ENCODE assay signal across 1 cellular context in the genomic region with DNA sequence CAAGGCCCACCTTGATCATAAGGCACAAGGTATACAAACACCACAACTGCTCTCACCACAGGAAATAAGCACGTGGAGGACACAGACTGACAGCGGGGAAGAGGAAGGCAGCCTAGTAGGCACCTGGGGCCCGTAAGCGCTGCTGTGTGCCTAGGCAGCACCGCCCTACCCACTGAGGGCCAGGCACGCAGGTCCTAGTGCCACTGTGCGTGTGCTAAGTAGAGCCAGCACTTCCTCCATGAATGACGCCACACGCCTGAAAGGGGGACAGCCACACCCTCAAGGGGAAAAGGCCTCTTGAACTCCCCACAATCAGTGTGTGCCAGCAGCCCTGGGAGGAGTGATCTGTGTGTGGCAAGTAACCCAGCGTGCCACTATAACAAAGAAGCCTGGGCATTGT.
TF ChIP-seq lines count a peak whose summit lies in the region.

No MANE protein-coding gene starts in this region.

TF ChIP-seq in GM12878, 131 proteins besides CTCF, POLR2A, EP300 and RAD21 (continued from another document):
- no peak for TF ChIP-seq WRNIP1 (IDR thresholded peaks at IDR 0.05; ENCODE audit: borderline replicate concordance, low read depth, low read length)
- TF ChIP-seq, protein P1, sequence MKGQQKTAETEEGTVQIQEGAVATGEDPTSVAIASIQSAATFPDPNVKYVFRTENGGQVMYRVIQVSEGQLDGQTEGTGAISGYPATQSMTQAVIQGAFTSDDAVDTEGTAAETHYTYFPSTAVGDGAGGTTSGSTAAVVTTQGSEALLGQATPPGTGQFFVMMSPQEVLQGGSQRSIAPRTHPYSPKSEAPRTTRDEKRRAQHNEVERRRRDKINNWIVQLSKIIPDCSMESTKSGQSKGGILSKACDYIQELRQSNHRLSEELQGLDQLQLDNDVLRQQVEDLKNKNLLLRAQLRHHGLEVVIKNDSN (IDR thresholded peaks at IDR 0.05; ENCODE audit: borderline replicate concordance, extremely low read length, insufficient read depth, low read depth, low read length) = no peak
- TF ChIP-seq FOXK2 (IDR thresholded peaks at IDR 0.05) = no peak
- TF ChIP-seq, protein P2, sequence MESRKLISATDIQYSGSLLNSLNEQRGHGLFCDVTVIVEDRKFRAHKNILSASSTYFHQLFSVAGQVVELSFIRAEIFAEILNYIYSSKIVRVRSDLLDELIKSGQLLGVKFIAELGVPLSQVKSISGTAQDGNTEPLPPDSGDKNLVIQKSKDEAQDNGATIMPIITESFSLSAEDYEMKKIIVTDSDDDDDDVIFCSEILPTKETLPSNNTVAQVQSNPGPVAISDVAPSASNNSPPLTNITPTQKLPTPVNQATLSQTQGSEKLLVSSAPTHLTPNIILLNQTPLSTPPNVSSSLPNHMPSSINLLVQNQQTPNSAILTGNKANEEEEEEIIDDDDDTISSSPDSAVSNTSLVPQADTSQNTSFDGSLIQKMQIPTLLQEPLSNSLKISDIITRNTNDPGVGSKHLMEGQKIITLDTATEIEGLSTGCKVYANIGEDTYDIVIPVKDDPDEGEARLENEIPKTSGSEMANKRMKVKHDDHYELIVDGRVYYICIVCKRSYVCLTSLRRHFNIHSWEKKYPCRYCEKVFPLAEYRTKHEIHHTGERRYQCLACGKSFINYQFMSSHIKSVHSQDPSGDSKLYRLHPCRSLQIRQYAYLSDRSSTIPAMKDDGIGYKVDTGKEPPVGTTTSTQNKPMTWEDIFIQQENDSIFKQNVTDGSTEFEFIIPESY (IDR thresholded peaks at IDR 0.05) = no peak
- TF ChIP-seq PML (IDR thresholded peaks at IDR 0.05; ENCODE audit: low read length) = no peak
- TF ChIP-seq GATAD2B (conservative IDR thresholded peaks at IDR 0.05; ENCODE audit: low read depth) = no peak
- TF ChIP-seq MXI1 (IDR thresholded peaks at IDR 0.05; ENCODE audit: low read depth, low read length) = no peak
- TF ChIP-seq, protein P3, sequence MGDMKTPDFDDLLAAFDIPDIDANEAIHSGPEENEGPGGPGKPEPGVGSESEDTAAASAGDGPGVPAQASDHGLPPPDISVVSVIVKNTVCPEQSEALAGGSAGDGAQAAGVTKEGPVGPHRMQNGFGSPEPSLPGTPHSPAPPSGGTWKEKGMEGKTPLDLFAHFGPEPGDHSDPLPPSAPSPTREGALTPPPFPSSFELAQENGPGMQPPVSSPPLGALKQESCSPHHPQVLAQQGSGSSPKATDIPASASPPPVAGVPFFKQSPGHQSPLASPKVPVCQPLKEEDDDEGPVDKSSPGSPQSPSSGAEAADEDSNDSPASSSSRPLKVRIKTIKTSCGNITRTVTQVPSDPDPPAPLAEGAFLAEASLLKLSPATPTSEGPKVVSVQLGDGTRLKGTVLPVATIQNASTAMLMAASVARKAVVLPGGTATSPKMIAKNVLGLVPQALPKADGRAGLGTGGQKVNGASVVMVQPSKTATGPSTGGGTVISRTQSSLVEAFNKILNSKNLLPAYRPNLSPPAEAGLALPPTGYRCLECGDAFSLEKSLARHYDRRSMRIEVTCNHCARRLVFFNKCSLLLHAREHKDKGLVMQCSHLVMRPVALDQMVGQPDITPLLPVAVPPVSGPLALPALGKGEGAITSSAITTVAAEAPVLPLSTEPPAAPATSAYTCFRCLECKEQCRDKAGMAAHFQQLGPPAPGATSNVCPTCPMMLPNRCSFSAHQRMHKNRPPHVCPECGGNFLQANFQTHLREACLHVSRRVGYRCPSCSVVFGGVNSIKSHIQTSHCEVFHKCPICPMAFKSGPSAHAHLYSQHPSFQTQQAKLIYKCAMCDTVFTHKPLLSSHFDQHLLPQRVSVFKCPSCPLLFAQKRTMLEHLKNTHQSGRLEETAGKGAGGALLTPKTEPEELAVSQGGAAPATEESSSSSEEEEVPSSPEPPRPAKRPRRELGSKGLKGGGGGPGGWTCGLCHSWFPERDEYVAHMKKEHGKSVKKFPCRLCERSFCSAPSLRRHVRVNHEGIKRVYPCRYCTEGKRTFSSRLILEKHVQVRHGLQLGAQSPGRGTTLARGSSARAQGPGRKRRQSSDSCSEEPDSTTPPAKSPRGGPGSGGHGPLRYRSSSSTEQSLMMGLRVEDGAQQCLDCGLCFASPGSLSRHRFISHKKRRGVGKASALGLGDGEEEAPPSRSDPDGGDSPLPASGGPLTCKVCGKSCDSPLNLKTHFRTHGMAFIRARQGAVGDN (IDR thresholded peaks at IDR 0.05) = no peak
- TF ChIP-seq JUND (IDR thresholded peaks at IDR 0.05; ENCODE audit: low read depth, low read length) = no peak
- TF ChIP-seq, protein P4, sequence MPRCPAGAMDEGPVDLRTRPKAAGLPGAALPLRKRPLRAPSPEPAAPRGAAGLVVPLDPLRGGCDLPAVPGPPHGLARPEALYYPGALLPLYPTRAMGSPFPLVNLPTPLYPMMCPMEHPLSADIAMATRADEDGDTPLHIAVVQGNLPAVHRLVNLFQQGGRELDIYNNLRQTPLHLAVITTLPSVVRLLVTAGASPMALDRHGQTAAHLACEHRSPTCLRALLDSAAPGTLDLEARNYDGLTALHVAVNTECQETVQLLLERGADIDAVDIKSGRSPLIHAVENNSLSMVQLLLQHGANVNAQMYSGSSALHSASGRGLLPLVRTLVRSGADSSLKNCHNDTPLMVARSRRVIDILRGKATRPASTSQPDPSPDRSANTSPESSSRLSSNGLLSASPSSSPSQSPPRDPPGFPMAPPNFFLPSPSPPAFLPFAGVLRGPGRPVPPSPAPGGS (IDR thresholded peaks at IDR 0.05; ENCODE audit: borderline replicate concordance, insufficient read depth, low read depth, low read length, poor library complexity, severe bottlenecking) = no peak
- TF ChIP-seq, protein P5, sequence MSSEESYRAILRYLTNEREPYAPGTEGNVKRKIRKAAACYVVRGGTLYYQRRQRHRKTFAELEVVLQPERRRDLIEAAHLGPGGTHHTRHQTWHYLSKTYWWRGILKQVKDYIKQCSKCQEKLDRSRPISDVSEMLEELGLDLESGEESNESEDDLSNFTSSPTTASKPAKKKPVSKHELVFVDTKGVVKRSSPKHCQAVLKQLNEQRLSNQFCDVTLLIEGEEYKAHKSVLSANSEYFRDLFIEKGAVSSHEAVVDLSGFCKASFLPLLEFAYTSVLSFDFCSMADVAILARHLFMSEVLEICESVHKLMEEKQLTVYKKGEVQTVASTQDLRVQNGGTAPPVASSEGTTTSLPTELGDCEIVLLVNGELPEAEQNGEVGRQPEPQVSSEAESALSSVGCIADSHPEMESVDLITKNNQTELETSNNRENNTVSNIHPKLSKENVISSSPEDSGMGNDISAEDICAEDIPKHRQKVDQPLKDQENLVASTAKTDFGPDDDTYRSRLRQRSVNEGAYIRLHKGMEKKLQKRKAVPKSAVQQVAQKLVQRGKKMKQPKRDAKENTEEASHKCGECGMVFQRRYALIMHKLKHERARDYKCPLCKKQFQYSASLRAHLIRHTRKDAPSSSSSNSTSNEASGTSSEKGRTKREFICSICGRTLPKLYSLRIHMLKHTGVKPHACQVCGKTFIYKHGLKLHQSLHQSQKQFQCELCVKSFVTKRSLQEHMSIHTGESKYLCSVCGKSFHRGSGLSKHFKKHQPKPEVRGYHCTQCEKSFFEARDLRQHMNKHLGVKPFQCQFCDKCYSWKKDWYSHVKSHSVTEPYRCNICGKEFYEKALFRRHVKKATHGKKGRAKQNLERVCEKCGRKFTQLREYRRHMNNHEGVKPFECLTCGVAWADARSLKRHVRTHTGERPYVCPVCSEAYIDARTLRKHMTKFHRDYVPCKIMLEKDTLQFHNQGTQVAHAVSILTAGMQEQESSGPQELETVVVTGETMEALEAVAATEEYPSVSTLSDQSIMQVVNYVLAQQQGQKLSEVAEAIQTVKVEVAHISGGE (CRISPR knock-in tag; IDR thresholded peaks at IDR 0.05) = no peak
- no peak for TF ChIP-seq BRCA1 (IDR thresholded peaks at IDR 0.05; ENCODE audit: low read depth, low read length)
- TF ChIP-seq CREB1 (IDR thresholded peaks at IDR 0.05; ENCODE audit: low read depth) = no peak
- TF ChIP-seq NR2C2 (IDR thresholded peaks at IDR 0.05; ENCODE audit: borderline replicate concordance, control insufficient read depth, insufficient read length, low read depth) = no peak
- TF ChIP-seq NBN (IDR thresholded peaks at IDR 0.05) = no peak
- no peak for TF ChIP-seq IKZF1 (conservative IDR thresholded peaks at IDR 0.05)
TF ChIP-seq in GM12878: peak in this region for 0.
